In the genomic region with DNA sequence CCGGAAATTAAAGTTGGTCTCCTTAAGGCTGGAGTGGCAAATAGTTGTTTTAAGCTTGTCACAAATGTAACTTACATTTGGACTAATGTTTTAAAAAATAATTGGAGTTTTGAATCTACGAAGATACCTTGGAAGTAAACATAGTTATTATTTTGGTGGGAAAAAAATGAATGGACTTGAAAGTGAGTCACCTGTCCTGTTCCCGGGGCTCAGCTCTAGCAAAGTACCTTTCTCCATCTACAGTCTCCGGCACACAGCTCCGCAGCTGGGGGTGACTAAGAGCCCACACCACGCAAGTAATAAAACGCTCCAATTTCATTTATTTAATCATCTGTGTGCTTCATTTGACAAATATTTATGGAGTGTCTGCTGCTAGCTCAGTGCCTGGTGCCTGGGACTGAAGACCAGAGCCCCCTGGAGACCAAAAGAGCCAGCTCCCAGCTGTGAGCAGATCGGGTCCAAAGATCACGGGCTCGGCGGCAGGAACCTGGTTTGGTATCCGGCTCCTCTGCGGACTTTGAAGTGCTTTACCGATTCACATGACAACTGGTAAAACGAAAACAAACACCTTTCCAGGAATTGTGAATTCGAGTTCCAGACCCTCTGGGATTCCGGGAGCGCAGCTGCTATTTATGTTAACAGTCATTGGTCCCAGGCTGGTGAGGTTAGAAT, we compare ENCODE assay signal across 9 cellular contexts. TPM values are rescaled to one million over a fixed set of nuclear protein-coding genes. Genes with fewer than 3 reads are reported as not detected.
DNase-seq lines count a peak whose midpoint lies in the region; ATAC-seq and TF ChIP-seq lines count a peak whose summit lies in the region.
"Had no signal": no experiment of that assay in that cellular context is flagged by ENCODE, and none has a peak within 500 bp of the region (broad histone marks: within the 10 kb centered on the region; RNA-seq: fewer than 3 reads in every experiment).

No MANE protein-coding gene starts in this region.

- no peaks in the 10 kb centered on the region for H3K36me3 ChIP-seq in GM23248 (ENCODE audit: low read depth)
- no peaks in the 10 kb centered on the region for H3K36me3 ChIP-seq in NT2/D1 (ENCODE audit: insufficient read depth, insufficient read length, low read length)
- H3K36me3 ChIP-seq in liver (ENCODE audit: control insufficient read depth in 4 of 4, insufficient read depth in 3 of 4, low read depth in 1 of 4, low read length in 3 of 4) = no peaks in the 10 kb centered on the region

- H3K4me1 Mint-ChIP-seq in brain (peaks cover 24% of the 10 kb centered on the region), type B pancreatic cell (ENCODE audit: unreplicated experiment) (peaks cover 34% of the 10 kb centered on the region)

- H3K27ac Mint-ChIP-seq in brain (peak overlapping the region in 1 of 5 experiments; percentile 54), type B pancreatic cell (peak overlapping the region; percentile 91)

- peak; percentile 56 to 60 for TF ChIP-seq RAD21 in liver (IDR thresholded peaks at IDR 0.05)

- H3K36me3 Mint-ChIP-seq in brain = no peaks in the 10 kb centered on the region
- no peaks in the 10 kb centered on the region for H3K36me3 Mint-ChIP-seq in type B pancreatic cell

- TF ChIP-seq CTCF in brain (conservative IDR thresholded peaks at IDR 0.05) (peak; percentile 10 to 39), liver (IDR thresholded peaks at IDR 0.05; ENCODE audit: low read depth, low read length, missing input control) (peak; percentile 31), type B pancreatic cell (conservative IDR thresholded peaks at IDR 0.05) (peak; percentile 28)

- H3K9me2 ChIP-seq in GM23248 (ENCODE audit: insufficient read depth) = no peaks in the 10 kb centered on the region

- H3K27me3 ChIP-seq in GM23248 (replicated peaks; ENCODE audit: insufficient read depth) (peaks cover 10% of the 10 kb centered on the region; the same call in 1 of the 2 replicates), NT2/D1 (ENCODE audit: insufficient read depth, insufficient read length) (peaks cover 89% of the 10 kb centered on the region), liver (ENCODE audit: control insufficient read depth in 4 of 4, insufficient read depth in 4 of 4, low read length in 3 of 4) (no peaks in the 10 kb centered on the region)

- no peaks in the 10 kb centered on the region for H3K79me2 ChIP-seq in GM23248 (ENCODE audit: insufficient read depth)

- in situ Hi-C loops in GM23248 (cut with MboI) (no loop called here), G401 (cut with HindIII; ENCODE audit: low sequenced_read_pairs) (no loop called here)

- H3K9ac ChIP-seq in GM23248 (peak overlapping the region; percentile 77), NT2/D1 (ENCODE audit: insufficient read length, low read depth) (peak overlapping the region; percentile 67), liver (ENCODE audit: low read depth in 1 of 2, low read length in 2 of 2) (peak overlapping the region; percentile 47 to 82)

- no peaks in the 10 kb centered on the region for H4K20me1 ChIP-seq in GM23248 (ENCODE audit: insufficient read depth)

- H3K4me2 ChIP-seq in GM23248 (ENCODE audit: unreplicated experiment) = peak overlapping the region; percentile 81

- H3F3A ChIP-seq in GM23248 (ENCODE audit: insufficient read depth) = peaks cover 8% of the 10 kb centered on the region

- H2AFZ ChIP-seq in GM23248 = peak overlapping the region; percentile 46

- ATAC-seq in GM21367 (IDR thresholded peaks at IDR 0.05; ENCODE audit: unreplicated experiment) = no peak

- H3K27ac ChIP-seq in GM23248 (peak overlapping the region; percentile 62), liver (ENCODE audit: low read depth in 1 of 2, low read length in 2 of 2) (peak overlapping the region; percentile 85 to 92)
- H3K27ac ChIP-seq: HL-60 had no signal

- DNase-seq in AG08395 (ENCODE audit: low spot score) (peak; percentile 51), GM23248 (peak; percentile 88), NT2/D1 (ENCODE audit: low read depth, low spot score) (no peak), type B pancreatic cell (ENCODE audit: extremely low spot score, unreplicated experiment) (no peak), G401 (ENCODE audit: low spot score) (no peak)

- H3K9me3 ChIP-seq in GM23248 (ENCODE audit: low read depth) (no peaks in the 10 kb centered on the region), NT2/D1 (ENCODE audit: insufficient read depth, low read length) (no peaks in the 10 kb centered on the region), liver (ENCODE audit: control insufficient read depth in 4 of 4, low read length in 3 of 4) (no peaks in the 10 kb centered on the region)

- H3K9me3 Mint-ChIP-seq in brain (peaks cover 0 to 10% (median 2%) of the 10 kb centered on the region in 5 experiments), type B pancreatic cell (no peaks in the 10 kb centered on the region)

- peak overlapping the region; percentile 64 for H3K4me3 ChIP-seq in GM23248
- peak overlapping the region; percentile 19 for H3K4me3 ChIP-seq in NT2/D1 (ENCODE audit: insufficient read length, low read depth)
- H3K4me3 ChIP-seq in liver (ENCODE audit: low read depth in 1 of 3, low read length in 3 of 3) = peak overlapping the region; percentile 64 to 76 (median 65)

- WGBS in GM23248 (ENCODE audit: low coverage in 1 of 2, low lambda C conversion rate in 2 of 2, missing lambda C conversion rate in 2 of 2), 2 experiments = 5 to 6% methylated on average over 18 of the region's 18 CpGs
- WGBS in liver = 2% methylated on average over 18 of the region's 18 CpGs

- H3K27me3 Mint-ChIP-seq in brain = peaks cover 95% of the 10 kb centered on the region
- H3K27me3 Mint-ChIP-seq in type B pancreatic cell = peaks cover 84% of the 10 kb centered on the region

- peaks cover 17% of the 10 kb centered on the region for H3K4me1 ChIP-seq in GM23248 (ENCODE audit: insufficient read depth)
- peaks cover 19% of the 10 kb centered on the region for H3K4me1 ChIP-seq in NT2/D1 (ENCODE audit: insufficient read depth, insufficient read length)
- peaks cover 10 to 36% (median 24%) of the 10 kb centered on the region in 4 donors for H3K4me1 ChIP-seq in liver (ENCODE audit: control insufficient read depth in 4 of 4, insufficient read depth in 4 of 4, low read length in 3 of 4)

- H3K4me3 Mint-ChIP-seq in brain = peak overlapping the region; percentile 82 to 89 (median 86)
- peak overlapping the region; percentile 92 for H3K4me3 Mint-ChIP-seq in type B pancreatic cell

TF ChIP-seq in liver, 16 proteins besides CTCF, POLR2A, EP300 and RAD21 (continues in another document):
- TF ChIP-seq SP1 (IDR thresholded peaks at IDR 0.05) (peak; percentile 97), JUND (IDR thresholded peaks at IDR 0.05) (peak; percentile 43 to 56), TAF1 (conservative IDR thresholded peaks at IDR 0.05) (peak; percentile 86), NR2F2 (IDR thresholded peaks at IDR 0.05) (no peak), HNF4G (IDR thresholded peaks at IDR 0.05) (peak; percentile 98), RXRA (IDR thresholded peaks at IDR 0.05) (peak; percentile 62 to 87)
- TF ChIP-seq, protein P1, sequence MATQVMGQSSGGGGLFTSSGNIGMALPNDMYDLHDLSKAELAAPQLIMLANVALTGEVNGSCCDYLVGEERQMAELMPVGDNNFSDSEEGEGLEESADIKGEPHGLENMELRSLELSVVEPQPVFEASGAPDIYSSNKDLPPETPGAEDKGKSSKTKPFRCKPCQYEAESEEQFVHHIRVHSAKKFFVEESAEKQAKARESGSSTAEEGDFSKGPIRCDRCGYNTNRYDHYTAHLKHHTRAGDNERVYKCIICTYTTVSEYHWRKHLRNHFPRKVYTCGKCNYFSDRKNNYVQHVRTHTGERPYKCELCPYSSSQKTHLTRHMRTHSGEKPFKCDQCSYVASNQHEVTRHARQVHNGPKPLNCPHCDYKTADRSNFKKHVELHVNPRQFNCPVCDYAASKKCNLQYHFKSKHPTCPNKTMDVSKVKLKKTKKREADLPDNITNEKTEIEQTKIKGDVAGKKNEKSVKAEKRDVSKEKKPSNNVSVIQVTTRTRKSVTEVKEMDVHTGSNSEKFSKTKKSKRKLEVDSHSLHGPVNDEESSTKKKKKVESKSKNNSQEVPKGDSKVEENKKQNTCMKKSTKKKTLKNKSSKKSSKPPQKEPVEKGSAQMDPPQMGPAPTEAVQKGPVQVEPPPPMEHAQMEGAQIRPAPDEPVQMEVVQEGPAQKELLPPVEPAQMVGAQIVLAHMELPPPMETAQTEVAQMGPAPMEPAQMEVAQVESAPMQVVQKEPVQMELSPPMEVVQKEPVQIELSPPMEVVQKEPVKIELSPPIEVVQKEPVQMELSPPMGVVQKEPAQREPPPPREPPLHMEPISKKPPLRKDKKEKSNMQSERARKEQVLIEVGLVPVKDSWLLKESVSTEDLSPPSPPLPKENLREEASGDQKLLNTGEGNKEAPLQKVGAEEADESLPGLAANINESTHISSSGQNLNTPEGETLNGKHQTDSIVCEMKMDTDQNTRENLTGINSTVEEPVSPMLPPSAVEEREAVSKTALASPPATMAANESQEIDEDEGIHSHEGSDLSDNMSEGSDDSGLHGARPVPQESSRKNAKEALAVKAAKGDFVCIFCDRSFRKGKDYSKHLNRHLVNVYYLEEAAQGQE (IDR thresholded peaks at IDR 0.05) = peak; percentile 72
- TF ChIP-seq, protein P2, sequence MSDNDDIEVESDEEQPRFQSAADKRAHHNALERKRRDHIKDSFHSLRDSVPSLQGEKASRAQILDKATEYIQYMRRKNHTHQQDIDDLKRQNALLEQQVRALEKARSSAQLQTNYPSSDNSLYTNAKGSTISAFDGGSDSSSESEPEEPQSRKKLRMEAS (IDR thresholded peaks at IDR 0.05) = peak; percentile 76
- TF ChIP-seq, protein P3, sequence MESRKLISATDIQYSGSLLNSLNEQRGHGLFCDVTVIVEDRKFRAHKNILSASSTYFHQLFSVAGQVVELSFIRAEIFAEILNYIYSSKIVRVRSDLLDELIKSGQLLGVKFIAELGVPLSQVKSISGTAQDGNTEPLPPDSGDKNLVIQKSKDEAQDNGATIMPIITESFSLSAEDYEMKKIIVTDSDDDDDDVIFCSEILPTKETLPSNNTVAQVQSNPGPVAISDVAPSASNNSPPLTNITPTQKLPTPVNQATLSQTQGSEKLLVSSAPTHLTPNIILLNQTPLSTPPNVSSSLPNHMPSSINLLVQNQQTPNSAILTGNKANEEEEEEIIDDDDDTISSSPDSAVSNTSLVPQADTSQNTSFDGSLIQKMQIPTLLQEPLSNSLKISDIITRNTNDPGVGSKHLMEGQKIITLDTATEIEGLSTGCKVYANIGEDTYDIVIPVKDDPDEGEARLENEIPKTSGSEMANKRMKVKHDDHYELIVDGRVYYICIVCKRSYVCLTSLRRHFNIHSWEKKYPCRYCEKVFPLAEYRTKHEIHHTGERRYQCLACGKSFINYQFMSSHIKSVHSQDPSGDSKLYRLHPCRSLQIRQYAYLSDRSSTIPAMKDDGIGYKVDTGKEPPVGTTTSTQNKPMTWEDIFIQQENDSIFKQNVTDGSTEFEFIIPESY (IDR thresholded peaks at IDR 0.05) = peak; percentile 57

RNA-seq across cellular contexts. Expression of a gene that starts 1.7 kb away (rescaled TPM):
- total RNA-seq in GM23248 (2014; rRNA removed; shearing (Covaris generic)) = 0.54 and 1.0 TPM in 2 replicates
- polyA plus RNA-seq in GM23248 (2016; fragmentation: Nextera tagmentation; extraction: Ambion mirVana) = 0.43 and 0.46 TPM in 2 replicates
- polyA plus RNA-seq in brain (ENCODE audit: insufficient read depth, low read depth, low replicate concordance) = 10.6 TPM
- 10 to 100 TPM in 1 of 2 donors, 1 to 10 TPM in 1; 9.9 to 22.6 TPM for total RNA-seq in liver
- polyA plus RNA-seq in liver = 1 to 10 TPM; 4.7 to 7.2 TPM
- 13.7 and 30.3 TPM in 2 replicates for total RNA-seq in type B pancreatic cell (ENCODE audit: low replicate concordance)
- total RNA-seq in G401 (2014; rRNA removed; shearing (Covaris generic)) = 0.06 TPM in 1 of 2 replicates, not detected in the other

Comparison
In these comparisons a context has a peak if more than half of its experiments do, and no peak if none do; other contexts are left out.
1. DNase-seq: peak in AG08395 (single experiment) and GM23248 (single experiment); none in NT2/D1 (single experiment), type B pancreatic cell (single experiment) and G401 (single experiment).
2. Peak in every context shown above with its lines, with median percentiles within 50 percentile points of each other: H3K4me3 ChIP-seq, H3K9ac ChIP-seq and CTCF ChIP-seq.